ENCODE assay signal across 20 cellular contexts in the genomic region with DNA sequence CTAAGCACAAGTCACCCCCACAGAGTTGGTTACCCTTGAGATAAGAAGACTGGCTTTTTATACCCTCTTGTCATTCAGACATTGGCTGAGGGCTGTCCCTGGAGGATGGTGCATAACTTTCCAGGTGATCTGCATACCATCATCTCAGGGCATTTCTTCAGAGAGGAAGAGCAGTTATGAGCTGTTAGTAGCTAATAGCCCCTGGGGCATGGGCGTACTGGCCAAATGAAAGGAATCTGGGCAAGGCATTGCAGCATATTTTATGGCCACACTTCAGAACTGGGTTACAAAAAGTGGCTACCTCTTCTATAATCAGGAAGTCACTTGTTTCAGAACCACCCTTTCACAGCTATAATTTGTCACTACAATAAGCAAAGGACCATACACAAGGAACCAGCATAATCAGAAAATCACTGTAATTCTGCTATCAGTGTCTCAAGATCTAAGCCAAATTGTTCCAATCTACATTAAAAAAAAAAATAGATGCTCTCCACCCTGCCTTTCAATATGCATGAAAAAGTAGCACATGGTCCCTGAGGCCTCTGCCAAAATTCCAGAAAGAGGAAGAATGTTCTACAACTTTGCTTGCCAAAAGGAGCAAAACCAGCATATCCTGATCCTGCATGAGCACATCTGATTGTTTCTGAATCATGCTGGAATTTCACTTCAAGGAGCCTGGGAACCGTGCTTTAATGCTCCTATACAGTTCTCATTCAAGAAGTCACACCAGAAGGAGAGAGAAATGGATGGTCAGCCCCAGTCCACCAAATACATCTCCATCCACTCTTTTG.
DNase-seq lines count a peak whose midpoint lies in the region; ATAC-seq, FAIRE-seq and TF ChIP-seq lines count a peak whose summit lies in the region.
"Had no signal": no experiment of that assay in that cellular context is flagged by ENCODE, and none has a peak within 500 bp of the region (broad histone marks: within the 10 kb centered on the region; RNA-seq: fewer than 3 reads in every experiment).

No MANE protein-coding gene starts in this region.

- no peak for TF ChIP-seq POLR2A in spleen (IDR thresholded peaks at IDR 0.05)

- H3K27me3 Mint-ChIP-seq in activated T-cell treated with anti-CD3 and anti-CD28 coated beads, Interleukin-2, amount 50 U/mL, for 72 hours (ENCODE audit: low read depth): no peaks in the 10 kb centered on the region

- no peak overlapping the region for H3K4me3 Mint-ChIP-seq in activated T-cell treated with anti-CD3 and anti-CD28 coated beads, Interleukin-2, amount 50 U/mL, for 72 hours
- H3K4me3 Mint-ChIP-seq: activated naive CD8-positive, alpha-beta T cell treated with anti-CD3 and anti-CD28 coated beads, Interleukin-2, amount 10 ng/mL, durations not matched to agents 7 days and 5 days; activated T-cell treated with anti-CD3 and anti-CD28 coated beads, Interleukin-2, amount 50 U/mL, for 4 hours; naive thymus-derived CD4-positive, alpha-beta T cell had no signal

- H3K9me3 ChIP-seq in spleen: no peaks in the 10 kb centered on the region
- H3K9me3 ChIP-seq: BE2C, HAP-1 had no signal

- peaks cover 0 to 2% of the 10 kb centered on the region in 2 donors for H3K9me3 Mint-ChIP-seq in activated T-cell treated with anti-CD3 and anti-CD28 coated beads, Interleukin-2, amount 50 U/mL, for 72 hours
- H3K9me3 Mint-ChIP-seq: activated T-cell treated with anti-CD3 and anti-CD28 coated beads, Interleukin-2, amount 50 U/mL, for 4 hours had no signal

- TF ChIP-seq CTCF in AG10803 (conservative IDR thresholded peaks at IDR 0.05; ENCODE audit: low read length): no peak
- no peak for TF ChIP-seq CTCF in spleen (IDR thresholded peaks at IDR 0.05 in 8 of 11, conservative IDR thresholded peaks at IDR 0.05 in 3 of 11)

- intact Hi-C loops in spleen (cut with DNase I; ENCODE audit: low total_unique reads): no loop called here

- H3K27me3 ChIP-seq in spleen (replicated peaks in 1 of 7): no peaks in the 10 kb centered on the region
- H3K27me3 ChIP-seq: BE2C had no signal

- no peaks in the 10 kb centered on the region for H3K36me3 Mint-ChIP-seq in activated T-cell treated with anti-CD3 and anti-CD28 coated beads, Interleukin-2, amount 50 U/mL, for 72 hours (ENCODE audit: insufficient read depth in 2 of 2)
- H3K36me3 Mint-ChIP-seq: activated naive CD8-positive, alpha-beta T cell treated with anti-CD3 and anti-CD28 coated beads, Interleukin-2, amount 10 ng/mL, durations not matched to agents 7 days and 5 days; naive thymus-derived CD4-positive, alpha-beta T cell had no signal

- no peaks in the 10 kb centered on the region for H3K4me1 ChIP-seq in spleen
- H3K4me1 ChIP-seq: BE2C had no signal

- no peaks in the 10 kb centered on the region for H3K4me1 Mint-ChIP-seq in activated T-cell treated with anti-CD3 and anti-CD28 coated beads, Interleukin-2, amount 50 U/mL, for 72 hours (ENCODE audit: low read depth)
- H3K4me1 Mint-ChIP-seq: activated naive CD8-positive, alpha-beta T cell treated with anti-CD3 and anti-CD28 coated beads, Interleukin-2, amount 10 ng/mL, durations not matched to agents 7 days and 5 days; naive thymus-derived CD4-positive, alpha-beta T cell had no signal

- FAIRE-seq in endometrium (lab: Jason Lieb, UNC): peak; percentile 54

- WGBS in spleen, 5 donors: 73 to 87% (median 78%) methylated on average over 2 of the region's 2 CpGs

- H3K36me3 ChIP-seq in spleen: no peaks in the 10 kb centered on the region
- H3K36me3 ChIP-seq: BE2C, HAP-1 had no signal

- no peak overlapping the region for H3K4me3 ChIP-seq in AG10803 (ENCODE audit: low read length)
- H3K4me3 ChIP-seq in spleen: no peak overlapping the region
- H3K4me3 ChIP-seq: HAP-1 had no signal

- no peak overlapping the region for H3K27ac ChIP-seq in spleen

- H3K27ac Mint-ChIP-seq in activated T-cell treated with anti-CD3 and anti-CD28 coated beads, Interleukin-2, amount 50 U/mL, for 72 hours: no peak overlapping the region
- H3K27ac Mint-ChIP-seq: activated naive CD8-positive, alpha-beta T cell treated with anti-CD3 and anti-CD28 coated beads, Interleukin-2, amount 10 ng/mL, durations not matched to agents 7 days and 5 days; naive thymus-derived CD4-positive, alpha-beta T cell had no signal

- DNase-seq in AG10803 (ENCODE audit: low read depth) (peak; percentile 91), NCI-H226 (peak; percentile 54), myocyte (ENCODE audit: low read depth) (peak; percentile 27), spleen (no peak), retina (no peak), H4 (ENCODE audit: low spot score) (no peak)
- no peak for DNase-seq in activated T-cell treated with anti-CD3 and anti-CD28 coated beads, Interleukin-2, amount 50 U/mL, for 72 hours
- DNase-seq: activated CD4-positive, alpha-beta T cell treated with anti-CD3 and anti-CD28 coated beads, Interleukin-2, amount 50 U/mL, for 1 hour; activated naive CD8-positive, alpha-beta T cell treated with anti-CD3 and anti-CD28 coated beads, Interleukin-2, amount 10 ng/mL, durations not matched to agents 7 days and 5 days; activated T-cell treated with anti-CD3 and anti-CD28 coated beads, Interleukin-2, amount 50 U/mL, for 4 hours; BE2C; erythroblast; left ventricle myocardium superior; naive thymus-derived CD4-positive, alpha-beta T cell; NCI-H1417 treated with DMSO at 0.1 percent for 48 hours; NCI-H2227 treated with DMSO at 0.1 percent for 48 hours; stimulated activated CD4-positive, alpha-beta T cell treated with anti-CD3 and anti-CD28 coated beads, Interleukin-2, amount 100 ng/mL, for 48 hours; T-helper 9 cell had no signal

- ATAC-seq in activated T-cell treated with anti-CD3 and anti-CD28 coated beads, Interleukin-2, amount 50 U/mL, for 72 hours (replicated peaks in 1 of 2): no peak
- ATAC-seq: activated T-cell treated with anti-CD3 and anti-CD28 coated beads, Interleukin-2, amount 50 U/mL, for 4 hours; left ventricle myocardium superior; naive thymus-derived CD4-positive, alpha-beta T cell had no signal

Comparison
In these comparisons a context has a peak if more than half of its experiments do, and no peak if none do; other contexts are left out.
1. DNase-seq: peak in AG10803 (single experiment), NCI-H226 (single experiment) and myocyte (single experiment); none in spleen (single experiment), activated T-cell treated with anti-CD3 and anti-CD28 coated beads, Interleukin-2, amount 50 U/mL, for 72 hours (0 of 2), retina (single experiment) and H4 (single experiment).